ENCODE assay signal across 2 cellular contexts in the genomic region with DNA sequence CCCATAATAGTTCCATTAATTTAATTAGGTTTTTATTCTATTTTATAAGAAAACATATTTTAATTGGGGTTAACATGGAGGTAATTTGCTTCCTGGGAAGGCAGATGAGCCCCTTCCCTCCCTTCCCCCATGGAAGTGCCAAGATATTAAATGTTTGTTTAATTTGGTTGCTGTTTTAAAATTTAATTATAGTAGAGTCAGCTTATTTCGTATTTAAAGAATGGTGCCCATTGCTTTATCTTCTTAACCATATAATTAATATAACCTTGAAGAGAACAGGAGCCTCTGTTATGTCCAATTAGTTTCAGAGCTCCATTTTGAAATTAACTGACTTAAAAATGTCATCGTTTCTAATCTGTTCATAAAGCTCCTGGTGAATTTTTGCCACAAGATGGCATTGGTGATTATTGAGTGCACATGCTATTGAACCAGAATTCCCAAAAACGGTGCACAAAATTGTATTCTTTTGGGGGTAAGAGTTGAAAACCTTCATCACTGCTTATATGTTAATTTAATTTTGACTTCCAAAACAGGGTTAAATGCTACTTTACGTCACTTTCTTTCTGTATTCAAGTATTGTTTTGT.
TF ChIP-seq lines count a peak whose summit lies in the region.

No MANE protein-coding gene starts in this region.

TF ChIP-seq in A549, 52 proteins besides CTCF, POLR2A, EP300 and RAD21:
- TF ChIP-seq PHF8 (IDR thresholded peaks at IDR 0.05; ENCODE audit: borderline replicate concordance, low read depth) (no peak), SMC3 (IDR thresholded peaks at IDR 0.05) (peak; percentile 23; the same call in 1 of the 3 replicates)

TF ChIP-seq in IMR-90, 13 proteins besides CTCF, POLR2A, EP300 and RAD21:
- 0 out of 2 replicates have a peak, but pooled peaks have one; percentile 6 for TF ChIP-seq SMC3 (IDR thresholded peaks at IDR 0.05; ENCODE audit: low read depth, low read length)
- TF ChIP-seq CHD1 (IDR thresholded peaks at IDR 0.05; ENCODE audit: low read depth, low read length), result no peak
- no peak for TF ChIP-seq RCOR1 (IDR thresholded peaks at IDR 0.05; ENCODE audit: insufficient replicate concordance, low read length)
